ENCODE assay signal across 17 cellular contexts in the genomic region with DNA sequence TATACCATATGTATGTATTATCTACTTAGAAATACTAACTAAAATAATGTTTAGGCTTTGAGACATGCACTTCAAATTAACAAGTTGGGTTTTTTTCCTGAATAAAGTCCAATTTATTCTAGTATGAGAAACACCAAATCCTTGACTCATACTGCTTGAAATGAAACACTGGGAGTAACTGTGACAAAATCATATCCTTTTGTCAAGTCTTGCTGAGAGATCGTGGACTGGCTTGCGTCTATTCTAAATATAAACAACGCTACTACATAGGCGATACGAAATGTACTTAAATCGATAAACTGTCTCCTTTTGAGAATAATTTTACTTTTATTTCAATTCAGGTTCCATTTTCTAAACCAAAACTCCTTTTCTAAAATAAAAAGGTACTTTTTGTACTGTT. TPM values are rescaled to one million over a fixed set of nuclear protein-coding genes. Genes with fewer than 3 reads are reported as not detected.
A peak's percentile ranks its signal among the peaks of the same experiment; 100 is the strongest.
DNase-seq lines count a peak whose midpoint lies in the region; ATAC-seq, FAIRE-seq and TF ChIP-seq lines count a peak whose summit lies in the region.
"Had no signal": no experiment of that assay in that cellular context is flagged by ENCODE, and none has a peak within 500 bp of the region (broad histone marks: within the 10 kb centered on the region; RNA-seq: fewer than 3 reads in every experiment).

No MANE protein-coding gene starts in this region.

- no peak overlapping the region for H2AFZ ChIP-seq in K562 (ENCODE audit: low read depth, low read length)
- no peak overlapping the region for H2AFZ ChIP-seq in keratinocyte (ENCODE audit: control insufficient read depth, low read length)

- in situ Hi-C loops in K562 (cut with MboI), result no loop called here

- H3K36me3 ChIP-seq in K562 (ENCODE audit: control insufficient read depth, insufficient read depth, low read length), result no peaks in the 10 kb centered on the region
- H3K36me3 ChIP-seq in keratinocyte (ENCODE audit: control insufficient read depth in 2 of 2, extremely low read depth in 1 of 2, insufficient read depth in 2 of 2, low read length in 2 of 2), result no peaks in the 10 kb centered on the region
- H3K36me3 ChIP-seq in suprapubic skin, result no peaks in the 10 kb centered on the region
- H3K36me3 ChIP-seq: ovary, thyroid gland had no signal

- H3K9me3 Mint-ChIP-seq in HFFc6, result no peaks in the 10 kb centered on the region

- H3K9me1 ChIP-seq in K562 (ENCODE audit: control insufficient read depth, insufficient read depth, low read length) (no peaks in the 10 kb centered on the region), keratinocyte (ENCODE audit: control insufficient read depth, extremely low read depth, insufficient read depth, low read length) (no peaks in the 10 kb centered on the region)

- H3K4me1 ChIP-seq in K562 (replicated peaks in 1 of 2; ENCODE audit: control insufficient read depth in 2 of 2, insufficient read depth in 2 of 2, low read length in 2 of 2), result peaks cover 17 to 58% of the 10 kb centered on the region in 2 experiments; a peak in 4 of 5 replicates
- H3K4me1 ChIP-seq in keratinocyte (ENCODE audit: control insufficient read depth, extremely low read depth, insufficient read depth, low read length), result peaks cover 84% of the 10 kb centered on the region
- H3K4me1 ChIP-seq in suprapubic skin, result peaks cover 96% of the 10 kb centered on the region

- POLR2A ChIA-PET in K562 (lab: Yijun Ruan, JAX), result interaction anchor here (0.6 to 1.6 kb wide), 4 partner anchors 9 to 192 kb away, joined by 3 to 10 read pairs (median 5); no protein-coding TSS in a partner anchor

- dilution Hi-C loops in keratinocyte (cut with MboI; ENCODE audit: extremely low pct_ligation_motif_present, low sequenced_read_pairs), result no loop called here

- no peak for FAIRE-seq in K562 (lab: Jason Lieb, UNC)
- FAIRE-seq in keratinocyte (lab: Jason Lieb, UNC), result no peak
- FAIRE-seq in frontal cortex (lab: Jason Lieb, UNC), result no peak

- TF ChIP-seq CTCF in HFFc6 (IDR thresholded peaks at IDR 0.05), result no peak
- no peak for TF ChIP-seq CTCF in K562 (IDR thresholded peaks at IDR 0.05 in 2 of 3, conservative IDR thresholded peaks at IDR 0.05 in 1 of 3; ENCODE audit: insufficient read depth in 2 of 3, low read depth in 1 of 3, low read length in 3 of 3)
- TF ChIP-seq CTCF in keratinocyte (optimal IDR thresholded peaks at IDR 0.05 in 1 of 3, IDR thresholded peaks at IDR 0.05 in 1 of 3, conservative IDR thresholded peaks at IDR 0.05 in 1 of 3; ENCODE audit: extremely low read depth in 1 of 3, insufficient read depth in 2 of 3, low read length in 3 of 3), result no peak
- TF ChIP-seq CTCF in suprapubic skin (IDR thresholded peaks at IDR 0.05), result no peak

- CTCF ChIA-PET in K562 (lab: Yijun Ruan, JAX; ENCODE audit: low intra/inter-chr PET ratio), result no interaction called here

- H3K27ac ChIP-seq in K562 (ENCODE audit: extremely low read depth, low read depth, low read length) (peak overlapping the region; percentile 69; the same call in 2 of the 3 replicates), keratinocyte (ENCODE audit: control insufficient read depth, insufficient read depth, low read length) (peak overlapping the region; percentile 91), suprapubic skin (peak overlapping the region; percentile 84)
- H3K27ac ChIP-seq: HL-60, thyroid gland had no signal

- TF ChIP-seq POLR2A in K562 (conservative IDR thresholded peaks at IDR 0.05) (no peak), suprapubic skin (IDR thresholded peaks at IDR 0.05) (no peak)

- H3K4me2 ChIP-seq in K562 (ENCODE audit: insufficient read depth, low read length) (peak overlapping the region; percentile 87), keratinocyte (ENCODE audit: control insufficient read depth, extremely low read depth, insufficient read depth, low read depth, low read length) (peak overlapping the region; percentile 74)

- H3K9ac ChIP-seq in K562 (ENCODE audit: insufficient read depth in 1 of 2, low read depth in 2 of 2, low read length in 2 of 2), result peak overlapping the region in 1 of 2 experiments; percentile 55; a peak in 2 of 4 replicates
- H3K9ac ChIP-seq in keratinocyte (ENCODE audit: control insufficient read depth, extremely low read depth, insufficient read depth, low read length), result peak overlapping the region; percentile 67

- peaks cover 11% of the 10 kb centered on the region for H4K20me1 ChIP-seq in K562 (replicated peaks; ENCODE audit: control insufficient read depth, insufficient read depth, low read length)
- H4K20me1 ChIP-seq in keratinocyte (ENCODE audit: control insufficient read depth, extremely low read depth, insufficient read depth, low read length), result no peaks in the 10 kb centered on the region

- intact Hi-C loops in K562 (cut with micrococcal nuclease), result loop anchor here (5.0 kb wide), 1 partner anchor 35 kb away; no protein-coding TSS in a partner anchor
- intact Hi-C loops in sciatic nerve (cut with DNase I), result no loop called here

- H3K4me3 ChIP-seq in K562 (no peak overlapping the region), keratinocyte (ENCODE audit: control insufficient read depth in 2 of 3, extremely low read depth in 1 of 3, insufficient read depth in 2 of 3, low read depth in 1 of 3, low read length in 3 of 3) (peak overlapping the region in 2 of 3 experiments; percentile 1 to 43), suprapubic skin (peak overlapping the region; percentile 14)
- H3K4me3 ChIP-seq: ovary, thyroid gland had no signal

- WGBS in K562 (ENCODE audit: insufficient coverage, low coverage, missing lambda C conversion rate), result 41% methylated on average over 6 of the region's 6 CpGs
- WGBS in suprapubic skin, result 41% methylated on average over 6 of the region's 6 CpGs

- H3K27me3 ChIP-seq in K562 (ENCODE audit: control insufficient read depth in 2 of 2, insufficient read depth in 2 of 2, low read length in 2 of 2) (no peaks in the 10 kb centered on the region), keratinocyte (ENCODE audit: control insufficient read depth, extremely low read depth, insufficient read depth, low read length) (no peaks in the 10 kb centered on the region), suprapubic skin (no peaks in the 10 kb centered on the region)
- H3K27me3 ChIP-seq: ovary, thyroid gland had no signal

- H3K9me3 ChIP-seq in K562 (replicated peaks; ENCODE audit: control insufficient read depth, insufficient read depth, low read depth, low read length), result no peaks in the 10 kb centered on the region
- no peaks in the 10 kb centered on the region for H3K9me3 ChIP-seq in keratinocyte (ENCODE audit: control insufficient read depth, low read depth, low read length)
- no peaks in the 10 kb centered on the region for H3K9me3 ChIP-seq in suprapubic skin
- H3K9me3 ChIP-seq: ovary, thyroid gland had no signal

- DNase-seq in HFFc6 (no peak), K562 (ENCODE audit: extremely low read depth in 1 of 4, low spot score in 3 of 4) (no peak), keratinocyte (ENCODE audit: low read depth, low spot score) (no peak), suprapubic skin (ENCODE audit: low spot score in 2 of 2) (no peak), frontal cortex (ENCODE audit: low spot score in 2 of 2) (no peak), sciatic nerve (ENCODE audit: low spot score) (no peak)
- DNase-seq: activated T-cell treated with anti-CD3 and anti-CD28 coated beads, Interleukin-2, amount 50 U/mL, for 48 hours; amniotic stem cell; C1 segment of cervical spinal cord; cortex of kidney; DND-41; T-helper 2 cell; thyroid gland had no signal

- no TSS peak for BruUV-seq in K562 (replicated peaks; lab: Mats Ljungman, UMichigan)

- peaks cover 63% of the 10 kb centered on the region for H3K4me1 Mint-ChIP-seq in HFFc6 (ENCODE audit: low read depth)

- no peak for TF ChIP-seq RAD21 in K562 (CRISPR knock-in tag; conservative IDR thresholded peaks at IDR 0.05 in 1 of 2, IDR thresholded peaks at IDR 0.05 in 1 of 2)

- TF ChIP-seq EP300 in K562 (IDR thresholded peaks at IDR 0.05; ENCODE audit: low read length) (no peak), suprapubic skin (IDR thresholded peaks at IDR 0.05) (no peak)

- H3K79me2 ChIP-seq in K562 (ENCODE audit: control insufficient read depth, insufficient read depth, low read length) (peaks cover 90% of the 10 kb centered on the region), keratinocyte (ENCODE audit: control insufficient read depth, insufficient read depth, low read length) (peaks cover 98% of the 10 kb centered on the region)

- ATAC-seq in K562 (no peak), sciatic nerve (no peak), HG02870 (IDR thresholded peaks at IDR 0.05; ENCODE audit: unreplicated experiment) (no peak), HG03354 (IDR thresholded peaks at IDR 0.05; ENCODE audit: poor library complexity, severe bottlenecking, unreplicated experiment) (no peak)

- peak overlapping the region; percentile 73 for H3K4me3 Mint-ChIP-seq in HFFc6

- H3K27me3 Mint-ChIP-seq in HFFc6 (ENCODE audit: insufficient read depth), result no peaks in the 10 kb centered on the region

- H3K36me3 Mint-ChIP-seq in HFFc6 (ENCODE audit: low read depth), result no peaks in the 10 kb centered on the region

- peak overlapping the region; percentile 72 for H3K27ac Mint-ChIP-seq in HFFc6

RNA-seq across cellular contexts. Expression of a gene that starts 16.3 kb away (rescaled TPM):
- 10 to 100 TPM; 17.8 to 23.4 (median 21.3) TPM for total RNA-seq in HFFc6 (2021; fragmentation: NEBNext Ultra II Directional; extraction: Animal tissue kit (Norgen Biotek cat#: 25700))
- 44.4 and 51.4 TPM in 2 replicates for total RNA-seq in K562 (2011; cell fraction: chromatin; rRNA removed; ENCODE audit: low replicate concordance)
- total RNA-seq in K562 (2011; cell fraction: nucleolus; rRNA removed), result 19.2 and 23.2 TPM in 2 replicates
- total RNA-seq in K562 (2011; cell fraction: nucleoplasm; rRNA removed), result 27.4 and 30.5 TPM in 2 replicates
- total RNA-seq in K562 (2014; rRNA removed), result 13.5 and 14.8 TPM in 2 replicates
- 10.5 and 11.6 TPM in 2 replicates for total RNA-seq in K562 (2014; rRNA removed; fragmentation: Illumina TruSeq; extraction: Trizol)
- 12.8 and 13.1 TPM in 2 replicates for total RNA-seq in K562 (2015; rRNA removed; fragmentation: Illumina TruSeq; extraction: Trizol)
- 18.2 and 20.1 TPM in 2 replicates for total RNA-seq in K562 (2021)
- polyA plus RNA-seq in K562 (2011; rRNA removed), result 10.1 and 10.3 TPM in 2 replicates
- 6.5 and 7.0 TPM in 2 replicates for polyA plus RNA-seq in K562 (2011; cell fraction: cytosol; rRNA removed)
- polyA plus RNA-seq in K562 (2011; cell fraction: nucleus; rRNA removed), result 15.9 and 21.8 TPM in 2 replicates
- 11.3 and 12.0 TPM in 2 replicates for polyA plus RNA-seq in K562 (2012)
- 14.4 and 16.1 TPM in 2 replicates for polyA plus RNA-seq in K562 (2014; fragmentation: Illumina TruSeq; extraction: Trizol)
- polyA plus RNA-seq in K562 (2014; fragmentation: Nextera tagmentation; extraction: Ambion mirVana), result 1 to 10 TPM; 1.0 to 1.3 TPM
- 12.5 and 12.6 TPM in 2 replicates for polyA plus RNA-seq in K562 (2014; rRNA removed)
- polyA minus RNA-seq in K562 (2011; rRNA and poly(A)+ RNA removed), result 10.2 and 11.4 TPM in 2 replicates
- 5.6 and 7.7 TPM in 2 replicates for polyA minus RNA-seq in K562 (2011; cell fraction: cytosol; rRNA and poly(A)+ RNA removed)
- 7.7 and 9.3 TPM in 2 replicates for polyA minus RNA-seq in K562 (2011; cell fraction: nucleus; rRNA and poly(A)+ RNA removed)
- 20.7 to 32.3 TPM (median 22.2 TPM) in 3 replicates for polyA plus RNA-seq in keratinocyte
- polyA plus RNA-seq in keratinocyte (2011; ENCODE audit: low read depth), result 47.9 TPM
- polyA plus RNA-seq in keratinocyte (2011; cell fraction: cytosol; rRNA removed), result 20.3 and 25.4 TPM in 2 replicates
- 50.8 and 56.0 TPM in 2 replicates for polyA plus RNA-seq in keratinocyte (2011; cell fraction: nucleus; rRNA removed)
- 26.2 and 27.9 TPM in 2 replicates for polyA plus RNA-seq in keratinocyte (2012; ENCODE audit: low replicate concordance)
- 20.0 to 37.9 TPM (median 28.4 TPM) in 3 replicates for polyA minus RNA-seq in keratinocyte
- polyA minus RNA-seq in keratinocyte (2011; cell fraction: cytosol; rRNA and poly(A)+ RNA removed), result 15.5 TPM
- 26.2 and 54.6 TPM in 2 replicates for polyA minus RNA-seq in keratinocyte (2011; cell fraction: nucleus; rRNA and poly(A)+ RNA removed)
- 10 to 100 TPM; 26.9 to 74.9 (median 30.2) TPM for total RNA-seq in suprapubic skin
- total RNA-seq in frontal cortex, result 23.2 TPM
- 37.0 TPM for total RNA-seq in sciatic nerve
